Comparison of ENCODE assay signal across 13 cellular contexts in the genomic region with DNA sequence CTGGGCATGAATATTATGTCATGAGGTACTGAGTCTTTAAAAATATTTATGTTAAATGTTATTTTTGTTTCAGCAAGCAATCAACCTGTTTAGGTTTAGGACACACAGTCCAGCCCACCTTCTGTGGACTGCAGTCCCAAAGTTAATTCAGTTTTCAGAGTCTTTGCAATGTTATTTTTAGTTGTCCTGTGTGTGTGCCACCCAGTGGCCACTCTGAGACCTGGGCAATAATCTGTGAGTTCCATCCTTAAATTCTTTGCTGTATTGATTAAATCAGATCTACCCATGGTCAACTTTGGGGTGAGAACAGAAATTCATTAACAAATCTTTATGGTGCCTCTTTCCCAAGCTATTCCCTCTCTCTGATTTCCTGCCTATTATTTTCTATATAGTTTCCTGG.
DNase-seq lines count a peak whose midpoint lies in the region; ATAC-seq and TF ChIP-seq lines count a peak whose summit lies in the region.
"Had no signal": no experiment of that assay in that cellular context is flagged by ENCODE, and none has a peak within 500 bp of the region (broad histone marks: within the 10 kb centered on the region; RNA-seq: fewer than 3 reads in every experiment).

No MANE protein-coding gene starts in this region.

- no peaks in the 10 kb centered on the region for H3F3A ChIP-seq in SU-DHL-6 (ENCODE audit: insufficient read depth)

- no peaks in the 10 kb centered on the region for H3K4me1 ChIP-seq in tibial artery

- ATAC-seq in left lobe of liver (peak; percentile 83), HG03432 (IDR thresholded peaks at IDR 0.05; ENCODE audit: unreplicated experiment) (no peak)

- H3K9me2 ChIP-seq in SU-DHL-6 (replicated peaks; ENCODE audit: insufficient read depth, low read length) = no peaks in the 10 kb centered on the region

- H3K9me3 ChIP-seq in SU-DHL-6 (ENCODE audit: insufficient read depth, low read length) (no peaks in the 10 kb centered on the region; the same call in 1 of the 2 replicates), tibial artery (no peaks in the 10 kb centered on the region)

- H3K79me2 ChIP-seq in SU-DHL-6 (ENCODE audit: insufficient read depth, low read length) = no peaks in the 10 kb centered on the region

- DNase-seq in H7 (peak; percentile 13), left lobe of liver (ENCODE audit: low spot score) (no peak), NCI-H510A (lab: John Stamatoyannopoulos, UW) (no peak), tibial artery (no peak), NCI-H226 (no peak)
- DNase-seq: activated CD4-positive, alpha-beta memory T cell treated with anti-CD3 and anti-CD28 coated beads, Interleukin-2, amount 10 ng/mL, durations not matched to agents 7 days and 5 days; CD4-positive, alpha-beta T cell; HCEC 1CT; NCI-H187 treated with DMSO at 0.1 percent for 48 hours had no signal

- H3K27me3 ChIP-seq in H7 (ENCODE audit: control insufficient read depth, insufficient read depth, low read length) (no peaks in the 10 kb centered on the region), SU-DHL-6 (ENCODE audit: low read length) (no peaks in the 10 kb centered on the region), tibial artery (no peaks in the 10 kb centered on the region)

- intact Hi-C loops in tibial artery (cut with DNase I; ENCODE audit: low total_unique reads) = no loop called here

- H3K4me3 ChIP-seq in H7 (ENCODE audit: insufficient read depth, low read depth, low read length) = no peak overlapping the region
- H3K4me3 ChIP-seq in SU-DHL-6 (ENCODE audit: insufficient read depth, low read length, poor library complexity, severe bottlenecking) = no peak overlapping the region
- H3K4me3 ChIP-seq in tibial artery = no peak overlapping the region
- H3K4me3 ChIP-seq: SK-N-MC had no signal

- H3K27ac ChIP-seq in C4-2B (no peak overlapping the region), SU-DHL-6 (ENCODE audit: low read depth, low read length) (no peak overlapping the region), tibial artery (no peak overlapping the region)
- H3K27ac ChIP-seq: SK-N-MC had no signal

- H3K36me3 ChIP-seq in H7 (replicated peaks; ENCODE audit: control insufficient read depth, insufficient read depth, low read length) (no peaks in the 10 kb centered on the region), SU-DHL-6 (ENCODE audit: low read length) (no peaks in the 10 kb centered on the region), tibial artery (no peaks in the 10 kb centered on the region)

- no peak overlapping the region for H3K9ac ChIP-seq in SU-DHL-6 (ENCODE audit: low read length)

- TF ChIP-seq CTCF in C4-2B (conservative IDR thresholded peaks at IDR 0.05) (peak; percentile 58), SU-DHL-6 (IDR thresholded peaks at IDR 0.05; ENCODE audit: insufficient read depth, low read length, poor library complexity, severe bottlenecking) (peak; percentile 24), tibial artery (IDR thresholded peaks at IDR 0.05) (no peak)

- H4K20me1 ChIP-seq in SU-DHL-6 (ENCODE audit: low read depth, low read length) = no peaks in the 10 kb centered on the region

- no peak overlapping the region for H3K4me2 ChIP-seq in SU-DHL-6 (ENCODE audit: low read depth, low read length, poor library complexity, severe bottlenecking)

- no peak overlapping the region for H2AFZ ChIP-seq in SU-DHL-6 (ENCODE audit: low read depth, low read length, severe bottlenecking)

Comparison
In these comparisons a context has a peak if more than half of its experiments do, and no peak if none do; other contexts are left out.
1. CTCF ChIP-seq: peak in C4-2B (single experiment) and SU-DHL-6 (single experiment); none in tibial artery (0 of 2).